ENCODE assay signal across 15 cellular contexts in the genomic region with DNA sequence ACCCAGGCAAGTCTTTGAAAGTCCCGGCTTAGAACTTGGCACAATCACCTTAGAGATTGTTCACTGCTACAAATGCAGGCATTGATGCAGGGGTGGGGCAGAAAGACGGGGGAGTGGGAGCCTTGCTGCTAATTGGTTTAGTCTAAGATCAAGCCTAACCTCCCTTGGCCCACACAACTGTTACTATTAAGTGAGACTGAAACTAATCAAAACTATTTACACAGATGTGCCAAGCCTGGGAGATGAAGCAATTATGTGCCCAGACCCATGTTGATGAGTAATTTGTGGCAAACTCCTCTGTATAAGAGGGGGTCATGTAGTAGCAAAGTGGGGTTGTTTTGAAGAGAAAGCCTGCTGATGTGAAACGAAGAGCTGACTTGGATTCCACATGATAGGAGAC.
A peak's percentile ranks its signal among the peaks of the same experiment; 100 is the strongest.
DNase-seq lines count a peak whose midpoint lies in the region; ATAC-seq and TF ChIP-seq lines count a peak whose summit lies in the region.
"Had no signal": no experiment of that assay in that cellular context is flagged by ENCODE, and none has a peak within 500 bp of the region (broad histone marks: within the 10 kb centered on the region; RNA-seq: fewer than 3 reads in every experiment).

No MANE protein-coding gene starts in this region.

- H3K27ac Mint-ChIP-seq in HFFc6, result peak overlapping the region; percentile 73
- H3K27ac Mint-ChIP-seq: stimulated activated naive B cell treated with anti-CD40 and anti-IgM and Interleukin-4, amounts not matched to agents 10 μg/mL and 1 μg/mL and 100 μg/mL, for 72 hours had no signal

- H3K4me1 Mint-ChIP-seq in HFFc6 (ENCODE audit: low read depth), result peaks cover 52% of the 10 kb centered on the region

- TF ChIP-seq CTCF in GM12865 (IDR thresholded peaks at IDR 0.05; ENCODE audit: insufficient read depth, low read depth, low read length, missing control alignments) (no peak), HFFc6 (IDR thresholded peaks at IDR 0.05) (no peak)

- H3K9me3 Mint-ChIP-seq in HFFc6, result no peaks in the 10 kb centered on the region
- H3K9me3 Mint-ChIP-seq: stimulated activated naive B cell treated with anti-CD40 and anti-IgM and Interleukin-4, amounts not matched to agents 10 μg/mL and 1 μg/mL and 100 μg/mL, for 72 hours had no signal

- no peak overlapping the region for H3K4me3 ChIP-seq in GM12865 (ENCODE audit: low read depth, low read length)
- H3K4me3 ChIP-seq: left ventricle myocardium inferior had no signal

- no peaks in the 10 kb centered on the region; the same call in none of the 2 replicates for H3K27me3 Mint-ChIP-seq in HFFc6 (ENCODE audit: insufficient read depth)

- DNase-seq in GM12865 (ENCODE audit: low read depth) (peak; percentile 17), HFFc6 (peak; percentile 41), kidney glomerular epithelial cell (lab: John Stamatoyannopoulos, UW) (peak; percentile 91), LoVo (ENCODE audit: low spot score) (no peak), NCI-H1092 treated with DMSO at 0.1 percent for 48 hours (lab: John Stamatoyannopoulos, UW) (no peak)
- peak; percentile 24 for DNase-seq in activated naive CD4-positive, alpha-beta T cell treated with anti-CD3 and anti-CD28 coated beads, Interleukin-2, amount 50 U/mL, for 16 hours
- DNase-seq: GF-D8; GOT3; left ventricle myocardium inferior; NCI-H774; retina; stimulated activated naive B cell treated with anti-CD40 and anti-IgM and Interleukin-4, amounts not matched to agents 10 μg/mL and 1 μg/mL and 100 μg/mL, for 72 hours; WERI-Rb-1 had no signal

- no peaks in the 10 kb centered on the region for H3K36me3 Mint-ChIP-seq in HFFc6 (ENCODE audit: low read depth)
- H3K36me3 Mint-ChIP-seq: stimulated activated naive B cell treated with anti-CD40 and anti-IgM and Interleukin-4, amounts not matched to agents 10 μg/mL and 1 μg/mL and 100 μg/mL, for 72 hours had no signal

- ATAC-seq in HG02973 (IDR thresholded peaks at IDR 0.05; ENCODE audit: unreplicated experiment) (no peak), HG02588 (IDR thresholded peaks at IDR 0.05; ENCODE audit: unreplicated experiment) (no peak)

- H3K4me3 Mint-ChIP-seq in HFFc6, result peak overlapping the region; percentile 40; the same call in 1 of the 2 replicates
- H3K4me3 Mint-ChIP-seq: stimulated activated naive B cell treated with anti-CD40 and anti-IgM and Interleukin-4, amounts not matched to agents 10 μg/mL and 1 μg/mL and 100 μg/mL, for 72 hours had no signal

Comparison
In these comparisons a context has a peak if more than half of its experiments do, and no peak if none do; other contexts are left out.
1. DNase-seq: peak in GM12865 (single experiment), HFFc6 (single experiment), activated naive CD4-positive, alpha-beta T cell treated with anti-CD3 and anti-CD28 coated beads, Interleukin-2, amount 50 U/mL, for 16 hours (single experiment) and kidney glomerular epithelial cell (single experiment); none in LoVo (single experiment) and NCI-H1092 treated with DMSO at 0.1 percent for 48 hours (single experiment).